Comparison of ENCODE assay signal across 21 cellular contexts in genomic region chr16:27499659-27500055, GRCh38.
"Had no signal": no experiment of that assay in that cellular context is flagged by ENCODE, and none has a peak within 500 bp of the region (broad histone marks: within the 10 kb centered on the region; RNA-seq: fewer than 3 reads in every experiment).

No MANE protein-coding gene starts in this region.

- H3K27me3 ChIP-seq: hepatocyte, upper lobe of left lung had no signal

- H3K4me1 ChIP-seq: upper lobe of left lung had no signal

- H3K27ac Mint-ChIP-seq: activated CD8-positive, alpha-beta memory T cell treated with anti-CD3 and anti-CD28 coated beads, Interleukin-2, amount 10 ng/mL, durations not matched to agents 7 days and 5 days; activated naive CD4-positive, alpha-beta T cell treated with anti-CD3 and anti-CD28 coated beads for 36 hours; activated naive CD8-positive, alpha-beta T cell treated with anti-CD3 and anti-CD28 coated beads, Interleukin-2, amount 50 U/mL, for 24 hours; activated T-helper 2 cell treated with anti-CD3 and anti-CD28 coated beads, Interferon-gamma antibody, Interleukin-2, Interleukin-4, amounts not matched to agents 10 μg/mL and 5 μg/mL and 100 μg/mL, durations not matched to agents 14 hours and 24 hours and 36 hours; memory B cell; T-cell had no signal

- H3K27ac ChIP-seq: epithelial cell of prostate, hepatocyte, upper lobe of left lung had no signal

- ATAC-seq: activated CD8-positive, alpha-beta memory T cell treated with anti-CD3 and anti-CD28 coated beads, Interleukin-2, amount 10 ng/mL, durations not matched to agents 7 days and 5 days; activated naive CD8-positive, alpha-beta T cell treated with anti-CD3 and anti-CD28 coated beads, Interleukin-2, amount 50 U/mL, for 24 hours; left lobe of liver; stimulated activated naive CD8-positive, alpha-beta T cell treated with anti-CD3 and anti-CD28 coated beads, Interleukin-15, Interleukin-2, amounts not matched to agents 100 U/mL and 50 U/mL, for 24 hours; T-cell had no signal

- H3K4me3 ChIP-seq: hepatocyte, upper lobe of left lung had no signal

- H3K4me3 Mint-ChIP-seq: activated CD8-positive, alpha-beta memory T cell treated with anti-CD3 and anti-CD28 coated beads, Interleukin-2, amount 10 ng/mL, durations not matched to agents 7 days and 5 days; activated naive CD4-positive, alpha-beta T cell treated with anti-CD3 and anti-CD28 coated beads for 36 hours; activated naive CD8-positive, alpha-beta T cell treated with anti-CD3 and anti-CD28 coated beads, Interleukin-2, amount 50 U/mL, for 24 hours; memory B cell; nephron; T-cell had no signal

- H3K4me1 Mint-ChIP-seq: activated CD8-positive, alpha-beta memory T cell treated with anti-CD3 and anti-CD28 coated beads, Interleukin-2, amount 10 ng/mL, durations not matched to agents 7 days and 5 days; activated naive CD8-positive, alpha-beta T cell treated with anti-CD3 and anti-CD28 coated beads, Interleukin-2, amount 50 U/mL, for 24 hours; memory B cell; T-cell had no signal

- DNase-seq: activated CD4-positive, alpha-beta T cell treated with anti-CD3 and anti-CD28 coated beads, Interleukin-2, amount 50 U/mL, for 48 hours; activated CD4-positive, CD25-positive, alpha-beta regulatory T cell treated with anti-CD3 and anti-CD28 coated beads, Interleukin-2, amount 50 U/mL, for 72 hours; activated CD8-positive, alpha-beta memory T cell treated with anti-CD3 and anti-CD28 coated beads, Interleukin-2, amount 10 ng/mL, durations not matched to agents 7 days and 5 days; activated naive CD4-positive, alpha-beta T cell treated with anti-CD3 and anti-CD28 coated beads for 36 hours; activated naive CD8-positive, alpha-beta T cell treated with anti-CD3 and anti-CD28 coated beads, Interleukin-2, amount 50 U/mL, for 24 hours; activated T-cell treated with anti-CD3 and anti-CD28 coated beads, Interleukin-2, amount 50 U/mL, for 1 hour; islet precursor cell; SK-N-SH; small intestine; stimulated activated CD4-positive, alpha-beta T cell treated with anti-CD3 and anti-CD28 coated beads, Interleukin-4, amount 100 ng/mL, for 4 hours; stimulated activated CD8-positive, alpha-beta memory T cell treated with anti-CD3 and anti-CD28 coated beads, Interleukin-4, amount 100 ng/mL, for 48 hours; stimulated activated naive CD8-positive, alpha-beta T cell treated with anti-CD3 and anti-CD28 coated beads, Interleukin-15, Interleukin-2, amounts not matched to agents 100 U/mL and 50 U/mL, for 24 hours; T-cell; T1000; upper lobe of left lung had no signal

- H3K4me2 ChIP-seq: hepatocyte, SK-N-SH had no signal

- H2AFZ ChIP-seq: hepatocyte had no signal

- H3K9me3 ChIP-seq: SK-N-SH, upper lobe of left lung had no signal

- H3K27me3 Mint-ChIP-seq: activated CD8-positive, alpha-beta memory T cell treated with anti-CD3 and anti-CD28 coated beads, Interleukin-2, amount 10 ng/mL, durations not matched to agents 7 days and 5 days; activated naive CD8-positive, alpha-beta T cell treated with anti-CD3 and anti-CD28 coated beads, Interleukin-2, amount 50 U/mL, for 24 hours; memory B cell; T-cell had no signal

- H3K9ac ChIP-seq: SK-N-SH had no signal

- H3K9me3 Mint-ChIP-seq: activated naive CD4-positive, alpha-beta T cell treated with anti-CD3 and anti-CD28 coated beads for 36 hours; activated naive CD8-positive, alpha-beta T cell treated with anti-CD3 and anti-CD28 coated beads, Interleukin-2, amount 50 U/mL, for 24 hours; activated T-helper 2 cell treated with anti-CD3 and anti-CD28 coated beads, Interferon-gamma antibody, Interleukin-2, Interleukin-4, amounts not matched to agents 10 μg/mL and 5 μg/mL and 100 μg/mL, durations not matched to agents 14 hours and 24 hours and 36 hours; memory B cell; nephron; T-cell had no signal
